ENCODE assay signal across 19 cellular contexts in genomic region chr9:125183054-125183453, GRCh38. TPM values are rescaled to one million over a fixed set of nuclear protein-coding genes. Genes with fewer than 3 reads are reported as not detected.
A peak's percentile ranks its signal among the peaks of the same experiment; 100 is the strongest.
DNase-seq lines count a peak whose midpoint lies in the region; ATAC-seq and TF ChIP-seq lines count a peak whose summit lies in the region.
"Had no signal": no experiment of that assay in that cellular context is flagged by ENCODE, and none has a peak within 500 bp of the region (broad histone marks: within the 10 kb centered on the region; RNA-seq: fewer than 3 reads in every experiment).

No MANE protein-coding gene starts in this region.

- H3K27me3 Mint-ChIP-seq in central memory CD8-positive, alpha-beta T cell: no peaks in the 10 kb centered on the region
- no peaks in the 10 kb centered on the region for H3K27me3 Mint-ChIP-seq in mesothelial cell of epicardium (ENCODE audit: low read depth)
- H3K27me3 Mint-ChIP-seq in activated CD4-positive, alpha-beta memory T cell treated with anti-CD3 and anti-CD28 coated beads for 36 hours: no peaks in the 10 kb centered on the region

- TF ChIP-seq EP300 in transverse colon (IDR thresholded peaks at IDR 0.05; ENCODE audit: low read depth): no peak

- H3K4me3 ChIP-seq in heart right ventricle (no peak overlapping the region), transverse colon (no peak overlapping the region)
- H3K4me3 ChIP-seq: body of pancreas, skin epidermis, uterus had no signal

- CTCF ChIA-PET in activated CD4-positive, alpha-beta memory T cell treated with anti-CD3 and anti-CD28 coated beads for 36 hours (lab: Charles Lee): interaction anchor here (0.6 kb wide), 1 partner anchor 232 kb away, joined by 3 read pairs; no protein-coding TSS in a partner anchor

- no peaks in the 10 kb centered on the region for H3K9me3 Mint-ChIP-seq in central memory CD8-positive, alpha-beta T cell
- peaks cover 13% of the 10 kb centered on the region for H3K9me3 Mint-ChIP-seq in mesothelial cell of epicardium
- peaks cover 5% of the 10 kb centered on the region for H3K9me3 Mint-ChIP-seq in activated CD4-positive, alpha-beta memory T cell treated with anti-CD3 and anti-CD28 coated beads for 36 hours

- DNase-seq in heart right ventricle (no peak), Right ventricle myocardium superior (no peak), mesothelial cell of epicardium (ENCODE audit: low spot score in 2 of 2, unreplicated experiment in 2 of 2) (no peak), transverse colon (no peak), SKM-1 treated with dmso at 0.1 percent for 144 hours (lab: John Stamatoyannopoulos, UW; ENCODE audit: unreplicated experiment) (no peak)
- DNase-seq in central memory CD8-positive, alpha-beta T cell (ENCODE audit: low spot score in 2 of 2): no peak
- no peak for DNase-seq in stimulated activated CD4-positive, alpha-beta T cell treated with anti-CD3 and anti-CD28 coated beads, Interleukin-1b, Interleukin-23, amount 100 ng/mL, for 48 hours
- no peak for DNase-seq in activated CD4-positive, alpha-beta memory T cell treated with anti-CD3 and anti-CD28 coated beads for 36 hours
- DNase-seq: activated CD4-positive, alpha-beta T cell treated with anti-CD3 and anti-CD28 coated beads, Interleukin-2, amount 50 U/mL, for 4 hours; activated effector memory CD4-positive, alpha-beta T cell treated with anti-CD3 and anti-CD28 coated beads, Interleukin-2, amount 50 U/mL, for 16 hours; body of pancreas; COR-L47; GF-D8; mammary epithelial cell; NCI-H446; OCI-M1; stimulated activated naive CD4-positive, alpha-beta T cell treated with Interleukin-2 at 50 U/mL for 16 hours; uterus had no signal

- peaks cover 10% of the 10 kb centered on the region for H3K36me3 Mint-ChIP-seq in central memory CD8-positive, alpha-beta T cell (ENCODE audit: insufficient read depth)
- H3K36me3 Mint-ChIP-seq in mesothelial cell of epicardium: peaks cover 21% of the 10 kb centered on the region
- H3K36me3 Mint-ChIP-seq in activated CD4-positive, alpha-beta memory T cell treated with anti-CD3 and anti-CD28 coated beads for 36 hours: peaks cover 18% of the 10 kb centered on the region

- H3K4me1 ChIP-seq in heart right ventricle: peaks cover 4 to 68% (median 43%) of the 10 kb centered on the region in 9 donors
- peaks cover 7 to 59% (median 29%) of the 10 kb centered on the region in 4 donors for H3K4me1 ChIP-seq in transverse colon

- H3K4me3 Mint-ChIP-seq in central memory CD8-positive, alpha-beta T cell: no peak overlapping the region
- no peak overlapping the region for H3K4me3 Mint-ChIP-seq in mesothelial cell of epicardium
- no peak overlapping the region for H3K4me3 Mint-ChIP-seq in activated CD4-positive, alpha-beta memory T cell treated with anti-CD3 and anti-CD28 coated beads for 36 hours

- intact Hi-C loops in heart right ventricle (cut with DNase I) (no loop called here), Right ventricle myocardium superior (cut with DNase I) (no loop called here), transverse colon (cut with DNase I; ENCODE audit: low total_unique reads) (no loop called here)
- intact Hi-C loops in activated CD4-positive, alpha-beta memory T cell treated with anti-CD3 and anti-CD28 coated beads for 36 hours (cut with micrococcal nuclease): no loop called here

- peaks cover 0 to 10% (median 0%) of the 10 kb centered on the region in 9 donors for H3K36me3 ChIP-seq in heart right ventricle
- H3K36me3 ChIP-seq in transverse colon: no peaks in the 10 kb centered on the region
- H3K36me3 ChIP-seq: uterus had no signal

- peaks cover 69% of the 10 kb centered on the region for H3K4me1 Mint-ChIP-seq in central memory CD8-positive, alpha-beta T cell
- H3K4me1 Mint-ChIP-seq in mesothelial cell of epicardium: peaks cover 18% of the 10 kb centered on the region
- H3K4me1 Mint-ChIP-seq in activated CD4-positive, alpha-beta memory T cell treated with anti-CD3 and anti-CD28 coated beads for 36 hours (ENCODE audit: low read depth): peaks cover 62% of the 10 kb centered on the region

- TF ChIP-seq CTCF in heart right ventricle (IDR thresholded peaks at IDR 0.05) (no peak), mesothelial cell of epicardium (IDR thresholded peaks at IDR 0.05; ENCODE audit: unreplicated experiment) (no peak), transverse colon (IDR thresholded peaks at IDR 0.05) (no peak)

- WGBS in heart right ventricle, 2 donors: 34 to 37% methylated on average over 2 of the region's 2 CpGs
- 35 to 43% methylated on average over 2 of the region's 2 CpGs for WGBS in transverse colon (ENCODE audit: low coverage in 1 of 2), 2 donors

- peaks cover 0 to 6% (median 0%) of the 10 kb centered on the region in 11 donors for H3K9me3 ChIP-seq in heart right ventricle
- no peaks in the 10 kb centered on the region for H3K9me3 ChIP-seq in transverse colon
- H3K9me3 ChIP-seq: body of pancreas, uterus had no signal

- TF ChIP-seq POLR2A in transverse colon (IDR thresholded peaks at IDR 0.05): no peak

- H3K27me3 ChIP-seq in heart right ventricle: no peaks in the 10 kb centered on the region
- H3K27me3 ChIP-seq in transverse colon: no peaks in the 10 kb centered on the region
- H3K27me3 ChIP-seq: body of pancreas, uterus had no signal

- ATAC-seq in heart right ventricle (peak in 2 of 8 donors; percentile 13 to 37), Right ventricle myocardium superior (ENCODE audit: poor library complexity) (no peak)
- no peak for ATAC-seq in central memory CD8-positive, alpha-beta T cell (replicated peaks; ENCODE audit: extremely low read depth, poor library complexity, severe bottlenecking)
- ATAC-seq: body of pancreas had no signal

- in situ Hi-C loops in transverse colon (cut with MboI; ENCODE audit: low pct_ligation_motif_present in 1 of 4, low pct_unique_long_range_greater_than_20kb in 1 of 4, low sequenced_read_pairs in 3 of 4): no loop called here

- POLR2A ChIA-PET in activated CD4-positive, alpha-beta memory T cell treated with anti-CD3 and anti-CD28 coated beads for 36 hours (lab: Charles Lee): no interaction called here

- H3K27ac Mint-ChIP-seq in central memory CD8-positive, alpha-beta T cell (ENCODE audit: low read depth): peak overlapping the region; percentile 14
- H3K27ac Mint-ChIP-seq in mesothelial cell of epicardium: peak overlapping the region; percentile 7
- no peak overlapping the region for H3K27ac Mint-ChIP-seq in activated CD4-positive, alpha-beta memory T cell treated with anti-CD3 and anti-CD28 coated beads for 36 hours

- H3K27ac ChIP-seq in heart right ventricle (peak overlapping the region in 7 of 10 donors; percentile 0 to 52 (median 12)), transverse colon (peak overlapping the region; percentile 32 to 80 (median 72))
- H3K27ac ChIP-seq: body of pancreas, skin epidermis, uterus had no signal

RNA-seq across cellular contexts. Expression of gene PPP6C, which starts 6.5 kb away (rescaled TPM):
- total RNA-seq in heart right ventricle (10 to 100 TPM; 32.3 to 41.5 (median 38.5) TPM), Right ventricle myocardium superior (34.2 TPM), mesothelial cell of epicardium (26.3 to 32.1 TPM (median 27.5 TPM) in 3 replicates), transverse colon (10 to 100 TPM; 15.1 to 34.7 (median 29.9) TPM)
- polyA plus RNA-seq in heart right ventricle: 10 to 100 TPM; 10.3 to 17.3 TPM
- 10 to 100 TPM; 46.7 to 47.4 TPM for total RNA-seq in activated CD4-positive, alpha-beta memory T cell treated with anti-CD3 and anti-CD28 coated beads for 36 hours

RNA-seq across cellular contexts. Expression of gene RABEPK, which starts 17.3 kb away (rescaled TPM):
- total RNA-seq in heart right ventricle: 10 to 100 TPM in 6 of 10 donors, 1 to 10 TPM in 4; 6.5 to 12.7 (median 10.2) TPM
- polyA plus RNA-seq in heart right ventricle: 10 to 100 TPM in 1 of 2 donors, 1 to 10 TPM in 1; 9.7 to 24.3 TPM
- total RNA-seq in Right ventricle myocardium superior: 7.0 TPM
- total RNA-seq in mesothelial cell of epicardium: 20.5 to 21.4 TPM (median 21.0 TPM) in 3 replicates
- total RNA-seq in transverse colon: 1 to 10 TPM in 3 of 4 donors, not detected in 1; 5.2 to 8.7 (median 8.6) TPM
- total RNA-seq in activated CD4-positive, alpha-beta memory T cell treated with anti-CD3 and anti-CD28 coated beads for 36 hours: 10 to 100 TPM; 20.7 to 21.9 TPM

RNA-seq across cellular contexts. Expression of gene SCAI, which starts 39.7 kb away (rescaled TPM):
- total RNA-seq in heart right ventricle (1 to 10 TPM; 2.5 to 4.4 (median 3.6) TPM), Right ventricle myocardium superior (3.3 TPM), mesothelial cell of epicardium (22.7 to 26.0 TPM (median 25.5 TPM) in 3 replicates), transverse colon (10 to 100 TPM; 10.4 to 38.6 (median 13.2) TPM)
- polyA plus RNA-seq in heart right ventricle: 1 to 10 TPM in 1 of 2 donors, under 1 TPM in 1; 0.51 to 1.5 TPM
- 10 to 100 TPM in 1 of 2 experiments, 1 to 10 TPM in 1; 9.0 to 10.8 TPM for total RNA-seq in activated CD4-positive, alpha-beta memory T cell treated with anti-CD3 and anti-CD28 coated beads for 36 hours

RNA-seq across cellular contexts. Expression of gene HSPA5, which starts 58.1 kb away (rescaled TPM):
- total RNA-seq in heart right ventricle: 100 to 1,000 TPM; 184 to 329 (median 234) TPM
- polyA plus RNA-seq in heart right ventricle: 1,000 to 10,000 TPM in 1 of 2 donors, 10 to 100 TPM in 1; 50.6 to 1,022 TPM
- 159 TPM for total RNA-seq in Right ventricle myocardium superior
- 249 to 255 TPM (median 253 TPM) in 3 replicates for total RNA-seq in mesothelial cell of epicardium
- 100 to 1,000 TPM in 1 of 4 donors, 10 to 100 TPM in 3; 49.8 to 115 (median 66.1) TPM for total RNA-seq in transverse colon
- 100 to 1,000 TPM; 169 to 170 TPM for total RNA-seq in activated CD4-positive, alpha-beta memory T cell treated with anti-CD3 and anti-CD28 coated beads for 36 hours
